ENCODE assay signal across 18 cellular contexts in the genomic region with DNA sequence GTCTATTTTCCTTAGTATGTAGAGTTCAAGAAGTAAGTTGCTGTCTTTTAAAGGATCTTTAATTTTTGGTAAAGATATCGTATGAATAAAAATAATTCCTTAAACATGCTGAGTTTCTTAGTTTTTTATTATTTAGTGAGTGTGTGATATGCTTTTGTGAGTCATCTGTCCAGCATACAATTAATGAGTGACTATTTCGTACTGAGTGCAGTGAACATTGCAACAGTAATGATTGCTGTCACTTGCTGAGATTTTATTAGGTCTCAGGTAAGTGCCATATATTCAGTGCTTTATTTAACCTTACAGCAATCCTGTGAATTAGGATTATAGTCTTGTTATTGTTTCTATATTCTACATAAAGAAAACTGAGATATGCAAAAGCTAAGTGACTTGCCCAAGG. TPM values are rescaled to one million over a fixed set of nuclear protein-coding genes. Genes with fewer than 3 reads are reported as not detected.
DNase-seq lines count a peak whose midpoint lies in the region; ATAC-seq, FAIRE-seq and TF ChIP-seq lines count a peak whose summit lies in the region.
"Had no signal": no experiment of that assay in that cellular context is flagged by ENCODE, and none has a peak within 500 bp of the region (broad histone marks: within the 10 kb centered on the region; RNA-seq: fewer than 3 reads in every experiment).

No MANE protein-coding gene starts in this region.

- no peaks in the 10 kb centered on the region for H3K9me3 Mint-ChIP-seq in activated naive CD8-positive, alpha-beta T cell (ENCODE audit: low read depth)
- H3K9me3 Mint-ChIP-seq in activated naive CD8-positive, alpha-beta T cell treated with anti-CD3 and anti-CD28 coated beads, Interleukin-2, amount 50 U/mL, for 24 hours = no peaks in the 10 kb centered on the region
- H3K9me3 Mint-ChIP-seq in central memory CD8-positive, alpha-beta T cell = no peaks in the 10 kb centered on the region
- H3K9me3 Mint-ChIP-seq: CD4-positive, CD25-positive, alpha-beta regulatory T cell; GM23338 had no signal

- DNase-seq in activated naive CD8-positive, alpha-beta T cell treated with anti-CD3 and anti-CD28 coated beads, Interleukin-2, amount 50 U/mL, for 24 hours = no peak
- DNase-seq in central memory CD8-positive, alpha-beta T cell (ENCODE audit: low spot score in 2 of 2) = no peak
- no peak for DNase-seq in small intestine
- no peak for DNase-seq in right atrium auricular region (ENCODE audit: low spot score)
- DNase-seq in psoas muscle = no peak
- no peak for DNase-seq in foreskin melanocyte
- DNase-seq: CD4-positive, CD25-positive, alpha-beta regulatory T cell; DMS153; DMS79 treated with DMSO at 0.1 percent for 48 hours; EL; H7 had no signal

- peaks cover 26% of the 10 kb centered on the region for H3K4me1 Mint-ChIP-seq in activated naive CD8-positive, alpha-beta T cell (ENCODE audit: low read depth)
- no peaks in the 10 kb centered on the region for H3K4me1 Mint-ChIP-seq in activated naive CD8-positive, alpha-beta T cell treated with anti-CD3 and anti-CD28 coated beads, Interleukin-2, amount 50 U/mL, for 24 hours
- H3K4me1 Mint-ChIP-seq in central memory CD8-positive, alpha-beta T cell = peaks cover 20% of the 10 kb centered on the region
- H3K4me1 Mint-ChIP-seq: GM23338 had no signal

- no peak overlapping the region for H3K4me3 ChIP-seq in small intestine (ENCODE audit: low read depth in 1 of 2, low read length in 2 of 2)
- H3K4me3 ChIP-seq in right atrium auricular region = no peak overlapping the region
- no peak overlapping the region for H3K4me3 ChIP-seq in psoas muscle
- H3K4me3 ChIP-seq: BLaER1 treated with 17β-estradiol and CSF1 and Interleukin-3, amounts not matched to agents 10 nM and 100 nM; GM23338 had no signal

- no peak for ATAC-seq in activated naive CD8-positive, alpha-beta T cell treated with anti-CD3 and anti-CD28 coated beads, Interleukin-2, amount 50 U/mL, for 24 hours
- no peak for ATAC-seq in central memory CD8-positive, alpha-beta T cell (replicated peaks; ENCODE audit: extremely low read depth, poor library complexity, severe bottlenecking)
- ATAC-seq in psoas muscle = no peak
- ATAC-seq: GM23338 had no signal

- WGBS in small intestine, 3 donors = 81 to 94% (median 91%) methylated on average over 2 of the region's 2 CpGs
- WGBS in psoas muscle, 3 donors = 95 to 97% (median 96%) methylated on average over 2 of the region's 2 CpGs

- intact Hi-C loops in psoas muscle (cut with DNase I) = no loop called here

- no peak for TF ChIP-seq CTCF in right atrium auricular region (IDR thresholded peaks at IDR 0.05)
- no peak for TF ChIP-seq CTCF in psoas muscle (IDR thresholded peaks at IDR 0.05)

- H3K27me3 ChIP-seq in small intestine (ENCODE audit: control insufficient read depth in 2 of 2, insufficient read depth in 2 of 2, low read length in 2 of 2) = no peaks in the 10 kb centered on the region
- H3K27me3 ChIP-seq in right atrium auricular region = no peaks in the 10 kb centered on the region
- H3K27me3 ChIP-seq in psoas muscle (ENCODE audit: insufficient read depth in 3 of 3, low read length in 2 of 3) = no peaks in the 10 kb centered on the region
- H3K27me3 ChIP-seq: BLaER1 treated with 17β-estradiol and CSF1 and Interleukin-3, amounts not matched to agents 10 nM and 100 nM had no signal

- H3K9me3 ChIP-seq in small intestine (ENCODE audit: control insufficient read depth, low read depth) (no peaks in the 10 kb centered on the region), right atrium auricular region (no peaks in the 10 kb centered on the region), psoas muscle (no peaks in the 10 kb centered on the region)
- H3K9me3 ChIP-seq: BLaER1 treated with 17β-estradiol and CSF1 and Interleukin-3, amounts not matched to agents 10 nM and 100 nM had no signal

- H3K4me1 ChIP-seq in small intestine (ENCODE audit: control insufficient read depth in 2 of 2, insufficient read depth in 1 of 2, low read depth in 1 of 2, low read length in 1 of 2) (no peaks in the 10 kb centered on the region), right atrium auricular region (no peaks in the 10 kb centered on the region), psoas muscle (no peaks in the 10 kb centered on the region)
- H3K4me1 ChIP-seq: BLaER1 treated with 17β-estradiol and CSF1 and Interleukin-3, amounts not matched to agents 10 nM and 100 nM had no signal

- peaks cover 0 to 2% of the 10 kb centered on the region in 2 donors for H3K36me3 ChIP-seq in small intestine (ENCODE audit: control insufficient read depth in 2 of 2, insufficient read depth in 2 of 2, low read length in 2 of 2)
- H3K36me3 ChIP-seq in right atrium auricular region = peaks cover 19% of the 10 kb centered on the region
- H3K36me3 ChIP-seq in psoas muscle (ENCODE audit: insufficient read depth in 1 of 2, low read depth in 1 of 2) = peaks cover 2 to 69% of the 10 kb centered on the region in 2 donors

- H3K4me3 Mint-ChIP-seq in activated naive CD8-positive, alpha-beta T cell = no peak overlapping the region
- no peak overlapping the region for H3K4me3 Mint-ChIP-seq in activated naive CD8-positive, alpha-beta T cell treated with anti-CD3 and anti-CD28 coated beads, Interleukin-2, amount 50 U/mL, for 24 hours
- H3K4me3 Mint-ChIP-seq in central memory CD8-positive, alpha-beta T cell = no peak overlapping the region
- H3K4me3 Mint-ChIP-seq: CD4-positive, CD25-positive, alpha-beta regulatory T cell; GM23338 had no signal

- H3K27ac Mint-ChIP-seq in activated naive CD8-positive, alpha-beta T cell = peak overlapping the region; percentile 41
- H3K27ac Mint-ChIP-seq in activated naive CD8-positive, alpha-beta T cell treated with anti-CD3 and anti-CD28 coated beads, Interleukin-2, amount 50 U/mL, for 24 hours = no peak overlapping the region
- peak overlapping the region; percentile 52 for H3K27ac Mint-ChIP-seq in central memory CD8-positive, alpha-beta T cell (ENCODE audit: low read depth)
- H3K27ac Mint-ChIP-seq: GM23338 had no signal

- H3K27me3 Mint-ChIP-seq in activated naive CD8-positive, alpha-beta T cell = no peaks in the 10 kb centered on the region
- no peaks in the 10 kb centered on the region for H3K27me3 Mint-ChIP-seq in activated naive CD8-positive, alpha-beta T cell treated with anti-CD3 and anti-CD28 coated beads, Interleukin-2, amount 50 U/mL, for 24 hours
- no peaks in the 10 kb centered on the region for H3K27me3 Mint-ChIP-seq in central memory CD8-positive, alpha-beta T cell
- H3K27me3 Mint-ChIP-seq: CD4-positive, CD25-positive, alpha-beta regulatory T cell had no signal

- peaks cover 11% of the 10 kb centered on the region for H3K36me3 Mint-ChIP-seq in activated naive CD8-positive, alpha-beta T cell
- peaks cover 23% of the 10 kb centered on the region for H3K36me3 Mint-ChIP-seq in activated naive CD8-positive, alpha-beta T cell treated with anti-CD3 and anti-CD28 coated beads, Interleukin-2, amount 50 U/mL, for 24 hours (ENCODE audit: low read depth)
- peaks cover 28% of the 10 kb centered on the region for H3K36me3 Mint-ChIP-seq in central memory CD8-positive, alpha-beta T cell (ENCODE audit: insufficient read depth)

- H3K27ac ChIP-seq in small intestine (ENCODE audit: low read depth in 1 of 2, low read length in 1 of 2) (no peak overlapping the region), right atrium auricular region (no peak overlapping the region), psoas muscle (no peak overlapping the region)
- H3K27ac ChIP-seq: 22Rv1; BLaER1 treated with 17β-estradiol and CSF1 and Interleukin-3, amounts not matched to agents 10 nM and 100 nM had no signal

- peak; percentile 79 for FAIRE-seq in islet of Langerhans (lab: Jason Lieb, UNC)
- peak; percentile 36 for FAIRE-seq in small intestine (lab: Jason Lieb, UNC)
- FAIRE-seq: D721Med, GM12891 had no signal

RNA-seq across cellular contexts. Expression of a gene that starts 22.6 kb away (rescaled TPM):
- polyA plus RNA-seq in small intestine (1 to 10 TPM; 1.4 to 4.7 (median 2.0) TPM), psoas muscle (10 to 100 TPM in 1 of 3 donors, 1 to 10 TPM in 2; 5.0 to 19.3 (median 5.4) TPM)
- total RNA-seq in right atrium auricular region (10 to 100 TPM in 1 of 2 donors, 1 to 10 TPM in 1; 8.5 to 10.1 TPM), psoas muscle (10 to 100 TPM; 11.2 to 17.0 (median 14.0) TPM)

RNA-seq across cellular contexts. Expression of a gene that starts 42.4 kb away (rescaled TPM):
- 10 to 100 TPM; 23.8 to 31.1 (median 25.3) TPM for polyA plus RNA-seq in small intestine
- 10 to 100 TPM; 29.2 to 39.1 TPM for total RNA-seq in right atrium auricular region
- total RNA-seq in psoas muscle = 10 to 100 TPM; 21.0 to 24.9 (median 23.4) TPM
- polyA plus RNA-seq in psoas muscle = 10 to 100 TPM; 13.4 to 37.5 (median 15.0) TPM
